ENCODE assay signal across 1 cellular context in genomic region chr12:131930510-131930909, GRCh38.
TF ChIP-seq lines count a peak whose summit lies in the region.

No MANE protein-coding gene starts in this region.

TF ChIP-seq in GM12878, 131 proteins besides CTCF, POLR2A, EP300 and RAD21:
- TF ChIP-seq JUND (IDR thresholded peaks at IDR 0.05; ENCODE audit: low read depth, low read length): no peak
- no peak for TF ChIP-seq CBFB (IDR thresholded peaks at IDR 0.05; ENCODE audit: low read depth)
- TF ChIP-seq BHLHE40 (IDR thresholded peaks at IDR 0.05; ENCODE audit: borderline replicate concordance in 1 of 2, low read depth in 2 of 2, low read length in 1 of 2): no peak
- no peak for TF ChIP-seq FOXM1 (IDR thresholded peaks at IDR 0.05; ENCODE audit: low read depth, low read length)
- TF ChIP-seq ZBED1 (IDR thresholded peaks at IDR 0.05; ENCODE audit: borderline replicate concordance): no peak
- TF ChIP-seq ESRRA (IDR thresholded peaks at IDR 0.05; ENCODE audit: low read length): no peak
- no peak for TF ChIP-seq ZNF592 (IDR thresholded peaks at IDR 0.05)
- TF ChIP-seq NBN (IDR thresholded peaks at IDR 0.05): no peak
- TF ChIP-seq BCLAF1 (IDR thresholded peaks at IDR 0.05): no peak
- TF ChIP-seq NFXL1 (IDR thresholded peaks at IDR 0.05; ENCODE audit: borderline replicate concordance): no peak
- no peak for TF ChIP-seq SMC3 (IDR thresholded peaks at IDR 0.05; ENCODE audit: borderline replicate concordance, low read length)
- TF ChIP-seq GATAD2B (conservative IDR thresholded peaks at IDR 0.05; ENCODE audit: low read depth): no peak
- TF ChIP-seq WRNIP1 (IDR thresholded peaks at IDR 0.05; ENCODE audit: borderline replicate concordance, low read depth, low read length): no peak
- no peak for TF ChIP-seq SREBF1 (IDR thresholded peaks at IDR 0.05; ENCODE audit: low read length)
- no peak for TF ChIP-seq SIN3A (IDR thresholded peaks at IDR 0.05; ENCODE audit: low read depth, low read length)
- TF ChIP-seq CREB1 (IDR thresholded peaks at IDR 0.05; ENCODE audit: low read depth): no peak
- TF ChIP-seq ZNF217 (IDR thresholded peaks at IDR 0.05): no peak
- no peak for TF ChIP-seq HDAC6 (IDR thresholded peaks at IDR 0.05; ENCODE audit: unreplicated experiment)
- no peak for TF ChIP-seq SRF (IDR thresholded peaks at IDR 0.05; ENCODE audit: low read depth in 2 of 2, low read length in 2 of 2)
- TF ChIP-seq HDGF (IDR thresholded peaks at IDR 0.05): no peak
